ENCODE assay signal across 9 cellular contexts in the genomic region with DNA sequence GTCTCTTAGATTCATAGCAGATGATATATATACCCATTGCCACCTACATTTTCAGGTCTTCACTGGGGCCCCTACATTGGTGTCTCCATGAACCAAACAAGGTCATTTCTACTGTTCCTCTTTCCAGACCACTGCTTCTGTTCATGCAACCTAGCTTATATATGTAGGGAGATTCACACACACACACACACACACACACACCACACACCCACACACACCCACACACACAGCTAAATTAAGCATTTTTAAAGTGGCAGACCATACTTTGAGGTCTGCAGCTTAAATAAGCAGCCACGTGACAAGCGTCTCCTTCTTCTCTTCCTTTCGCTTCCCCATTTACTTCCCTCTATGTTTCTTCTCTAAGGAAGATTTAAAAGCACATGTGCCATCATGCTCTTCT.
DNase-seq lines count a peak whose midpoint lies in the region; ATAC-seq and TF ChIP-seq lines count a peak whose summit lies in the region.
"Had no signal": no experiment of that assay in that cellular context is flagged by ENCODE, and none has a peak within 500 bp of the region (broad histone marks: within the 10 kb centered on the region; RNA-seq: fewer than 3 reads in every experiment).

No MANE protein-coding gene starts in this region.

- H3K4me2 ChIP-seq in parathyroid adenoma (ENCODE audit: low read length) (no peak overlapping the region), PC-3 (ENCODE audit: low read length) (no peak overlapping the region)

- H3K9me2 ChIP-seq in PC-3 (replicated peaks; ENCODE audit: low read length): no peaks in the 10 kb centered on the region

- POLR2A ChIA-PET in PC-3 (lab: Charles Lee; ENCODE audit: unreplicated experiment): interaction anchor here (0.6 kb wide), 1 partner anchor 860 kb away, joined by 3 read pairs; no protein-coding TSS in a partner anchor

- intact Hi-C loops in PC-3 (cut with micrococcal nuclease): no loop called here

- TF ChIP-seq CTCF in parathyroid adenoma (IDR thresholded peaks at IDR 0.05) (no peak), PC-3 (conservative IDR thresholded peaks at IDR 0.05; ENCODE audit: low read depth, low read length) (no peak)

- H3K79me2 ChIP-seq in parathyroid adenoma: no peaks in the 10 kb centered on the region
- no peaks in the 10 kb centered on the region for H3K79me2 ChIP-seq in PC-3 (ENCODE audit: low read length)

- no peaks in the 10 kb centered on the region for H3K36me3 ChIP-seq in parathyroid adenoma (ENCODE audit: control insufficient read depth, insufficient read depth, low read length)
- H3K36me3 ChIP-seq in PC-3 (ENCODE audit: low read depth, low read length): no peaks in the 10 kb centered on the region

- H3F3A ChIP-seq in PC-3 (ENCODE audit: low read length, unreplicated experiment): no peaks in the 10 kb centered on the region

- no peaks in the 10 kb centered on the region for H4K20me1 ChIP-seq in PC-3 (ENCODE audit: low read length)

- H3K9me3 ChIP-seq in parathyroid adenoma (ENCODE audit: control insufficient read depth, low read length) (no peaks in the 10 kb centered on the region), PC-3 (ENCODE audit: low read length) (no peaks in the 10 kb centered on the region)

- H3K4me3 ChIP-seq in parathyroid adenoma (ENCODE audit: low read depth, low read length): no peak overlapping the region
- H3K4me3 ChIP-seq in PC-3 (ENCODE audit: low read length): no peak overlapping the region

- peak; percentile 26 for DNase-seq in SKM-1 (lab: John Stamatoyannopoulos, UW; ENCODE audit: unreplicated experiment)
- no peak for DNase-seq in activated effector memory CD4-positive, alpha-beta T cell treated with anti-CD3 and anti-CD28 coated beads, Interleukin-2, amount 50 U/mL, for 16 hours
- DNase-seq in PC-3: no peak
- no peak for DNase-seq in retina
- DNase-seq: effector memory CD4-positive, alpha-beta T cell had no signal

- H3K4me1 ChIP-seq in parathyroid adenoma (peaks cover 34% of the 10 kb centered on the region), PC-3 (ENCODE audit: insufficient read depth, low read length) (no peaks in the 10 kb centered on the region)

- CTCF ChIA-PET in PC-3 (lab: Charles Lee): interaction anchor here (0.5 kb wide), 1 partner anchor 133 kb away, joined by 3 read pairs; no protein-coding TSS in a partner anchor

- H3K27me3 ChIP-seq in parathyroid adenoma (ENCODE audit: control insufficient read depth, insufficient read depth, low read length): no peaks in the 10 kb centered on the region
- H3K27me3 ChIP-seq in PC-3 (ENCODE audit: low read length): peaks cover 12% of the 10 kb centered on the region; the same call in 1 of the 2 replicates

- BruUV-seq in PC-3 (replicated peaks; lab: Mats Ljungman, UMichigan): no TSS peak

- H2AFZ ChIP-seq in parathyroid adenoma (peak overlapping the region; percentile 89), PC-3 (ENCODE audit: low read length) (no peak overlapping the region)

- H3K27ac ChIP-seq in parathyroid adenoma (peak overlapping the region; percentile 74), PC-3 (ENCODE audit: low read length) (no peak overlapping the region)

- H3K9ac ChIP-seq in parathyroid adenoma: no peak overlapping the region
- H3K9ac ChIP-seq in PC-3 (ENCODE audit: low read length): no peak overlapping the region

- peak; percentile 39 for ATAC-seq in GM18909 (IDR thresholded peaks at IDR 0.05; ENCODE audit: poor library complexity, unreplicated experiment)
- peak; percentile 34 for ATAC-seq in HG02852 (IDR thresholded peaks at IDR 0.05; ENCODE audit: unreplicated experiment)
- ATAC-seq in PC-3: no peak
- no peak for ATAC-seq in GM18520 (IDR thresholded peaks at IDR 0.05; ENCODE audit: unreplicated experiment)

Comparison
In these comparisons a context has a peak if more than half of its experiments do, and no peak if none do; other contexts are left out.
1. ATAC-seq: peak in GM18909 (single experiment) and HG02852 (single experiment); none in PC-3 (single experiment) and GM18520 (single experiment).